In genomic region chr14:101909371-101910096, GRCh38 we compare ENCODE assay signal across 1 cellular context.
TF ChIP-seq lines count a peak whose summit lies in the region.

No MANE protein-coding gene starts in this region.

TF ChIP-seq in WTC11, 78 proteins besides CTCF, POLR2A, EP300 and RAD21 (continued from another document):
- no peak for TF ChIP-seq PRDM15 (CRISPR knock-in tag; IDR thresholded peaks at IDR 0.05)
- TF ChIP-seq MLX (CRISPR knock-in tag; IDR thresholded peaks at IDR 0.05) = no peak
- no peak for TF ChIP-seq NR2C2 (CRISPR knock-in tag; IDR thresholded peaks at IDR 0.05)
- TF ChIP-seq ZBTB43 (CRISPR knock-in tag; IDR thresholded peaks at IDR 0.05) = no peak
- no peak for TF ChIP-seq ZMAT4 (CRISPR knock-in tag; IDR thresholded peaks at IDR 0.05)
- TF ChIP-seq ATF6 (CRISPR knock-in tag; IDR thresholded peaks at IDR 0.05) = no peak
- TF ChIP-seq NFE2L1 (CRISPR knock-in tag; IDR thresholded peaks at IDR 0.05) = no peak
- no peak for TF ChIP-seq TEAD1 (CRISPR knock-in tag; IDR thresholded peaks at IDR 0.05)
- TF ChIP-seq ZNF416 (CRISPR knock-in tag; IDR thresholded peaks at IDR 0.05) = no peak
- no peak for TF ChIP-seq STAT6 (CRISPR knock-in tag; conservative IDR thresholded peaks at IDR 0.05; ENCODE audit: low read depth)
- no peak for TF ChIP-seq IRF1 (CRISPR knock-in tag; IDR thresholded peaks at IDR 0.05)
- TF ChIP-seq TCF7 (CRISPR knock-in tag; IDR thresholded peaks at IDR 0.05; ENCODE audit: low read depth) = no peak
- TF ChIP-seq FOXP4 (CRISPR knock-in tag; IDR thresholded peaks at IDR 0.05) = no peak
- no peak for TF ChIP-seq ATF3 (CRISPR knock-in tag; conservative IDR thresholded peaks at IDR 0.05)
